ENCODE assay signal across 4 cellular contexts in genomic region chr17:21349369-21350050, GRCh38. TPM values are rescaled to one million over a fixed set of nuclear protein-coding genes. Genes with fewer than 3 reads are reported as not detected.
"Had no signal": no experiment of that assay in that cellular context is flagged by ENCODE, and none has a peak within 500 bp of the region (broad histone marks: within the 10 kb centered on the region; RNA-seq: fewer than 3 reads in every experiment).

No MANE protein-coding gene starts in this region.

RNA-seq across cellular contexts. Expression of gene KCNJ12, which starts 26.6 kb away (rescaled TPM):
- total RNA-seq: activated CD4-positive, alpha-beta memory T cell treated with anti-CD3 and anti-CD28 coated beads, Interleukin-2, amount 10 ng/mL, durations not matched to agents 7 days and 5 days; activated CD4-positive, alpha-beta T cell treated with anti-CD3 and anti-CD28 coated beads, Interleukin-2, amount 10 ng/mL, durations not matched to agents 24 days and 14 days; activated T-cell treated with anti-CD3 and anti-CD28 coated beads, Interleukin-2, amount 50 U/mL, for 72 hours; mammary epithelial cell had no signal
